2 cellular contexts compared by ENCODE assay signal in genomic region chr17:76983431-76983830, GRCh38.
TF ChIP-seq lines count a peak whose summit lies in the region.

No MANE protein-coding gene starts in this region.

TF ChIP-seq in HepG2, 621 proteins besides CTCF, POLR2A, EP300 and RAD21:
- no peak for TF ChIP-seq KLF13 (CRISPR knock-in tag; IDR thresholded peaks at IDR 0.05)
- TF ChIP-seq MTA1 (CRISPR knock-in tag; IDR thresholded peaks at IDR 0.05; ENCODE audit: borderline replicate concordance) = no peak
- no peak for TF ChIP-seq SP2 (CRISPR knock-in tag; IDR thresholded peaks at IDR 0.05)
- no peak for TF ChIP-seq POGZ (CRISPR knock-in tag; IDR thresholded peaks at IDR 0.05)
- no peak for TF ChIP-seq NFIB (CRISPR knock-in tag; IDR thresholded peaks at IDR 0.05; ENCODE audit: borderline replicate concordance)
- no peak for TF ChIP-seq MATR3 (CRISPR knock-in tag; IDR thresholded peaks at IDR 0.05)

TF ChIP-seq in GM12878, 131 proteins besides CTCF, POLR2A, EP300 and RAD21:
- TF ChIP-seq STAT3 (IDR thresholded peaks at IDR 0.05; ENCODE audit: low read depth, low read length) (no peak), RELB (IDR thresholded peaks at IDR 0.05; ENCODE audit: low read depth) (no peak), RELA (IDR thresholded peaks at IDR 0.05; ENCODE audit: borderline replicate concordance, partially characterized antibody) (no peak), MAX (IDR thresholded peaks at IDR 0.05; ENCODE audit: low read depth, low read length) (no peak), LARP7 (IDR thresholded peaks at IDR 0.05) (no peak), BCL11A (IDR thresholded peaks at IDR 0.05; ENCODE audit: low read depth, low read length) (no peak), STAT1 (conservative IDR thresholded peaks at IDR 0.05) (no peak), TAF1 (IDR thresholded peaks at IDR 0.05; ENCODE audit: borderline replicate concordance, low read depth, low read length) (no peak), NR2C1 (IDR thresholded peaks at IDR 0.05) (0 out of 2 replicates have a peak, but pooled peaks have one; percentile 19)
